8 cellular contexts compared by ENCODE assay signal in the genomic region with DNA sequence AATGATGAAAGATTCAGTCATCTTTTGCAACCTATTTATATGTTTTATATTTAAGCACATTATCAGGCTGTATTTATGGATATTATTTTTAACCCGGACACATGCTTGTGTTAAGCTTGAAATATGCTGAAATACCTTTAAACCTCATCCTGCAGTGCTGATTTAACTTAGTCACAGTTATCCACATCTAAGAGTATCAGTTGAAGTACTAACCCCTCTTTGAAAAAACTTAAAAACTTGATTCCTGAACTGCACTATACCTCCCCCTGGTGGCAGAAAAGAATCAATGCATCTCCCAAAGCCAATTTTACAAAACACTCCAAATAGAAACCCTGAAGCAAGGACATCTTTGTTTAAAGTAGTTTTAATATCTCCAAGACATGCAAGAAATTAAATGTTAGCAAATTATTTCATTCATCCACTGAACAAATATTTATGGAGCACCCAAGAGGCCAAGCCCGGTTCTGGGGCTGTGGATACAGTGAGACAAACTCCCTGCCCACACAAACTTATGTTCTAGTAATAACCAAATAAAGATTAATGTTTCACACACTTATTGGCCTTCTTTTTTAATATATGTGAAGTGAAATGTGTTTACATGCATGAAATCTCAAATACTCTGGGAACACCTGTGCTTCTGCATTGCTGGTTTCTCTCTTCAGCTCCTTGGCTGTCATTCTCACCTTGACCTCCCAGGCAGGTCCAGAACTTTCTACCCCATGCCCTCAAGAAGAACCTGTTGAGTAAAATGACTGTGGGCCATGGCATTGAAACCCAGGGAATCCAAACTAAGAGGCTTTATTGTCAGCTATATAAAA. TPM values are rescaled to one million over a fixed set of nuclear protein-coding genes. Genes with fewer than 3 reads are reported as not detected.
DNase-seq lines count a peak whose midpoint lies in the region; ATAC-seq and TF ChIP-seq lines count a peak whose summit lies in the region.

No MANE protein-coding gene starts in this region.

- peaks cover 26% of the 10 kb centered on the region for H3K4me1 ChIP-seq in iPS-20b (ENCODE audit: insufficient read depth, low read length)

- peaks cover 18% of the 10 kb centered on the region for H3K4me1 Mint-ChIP-seq in stimulated activated effector memory CD8-positive, alpha-beta T cell treated with anti-CD3 and anti-CD28 coated beads, Interleukin-12 subunit alpha, Interleukin-12 subunit beta, amount 100 ng/mL, for 72 hours

- POLR2A ChIA-PET in AG04449 (lab: Yijun Ruan, JAX) = no interaction called here
- POLR2A ChIA-PET in GM10248 (lab: Yijun Ruan, JAX) = no interaction called here

- H3K36me3 Mint-ChIP-seq in stimulated activated effector memory CD8-positive, alpha-beta T cell treated with anti-CD3 and anti-CD28 coated beads, Interleukin-12 subunit alpha, Interleukin-12 subunit beta, amount 100 ng/mL, for 72 hours = no peaks in the 10 kb centered on the region

- ATAC-seq in stimulated activated effector memory CD8-positive, alpha-beta T cell treated with anti-CD3 and anti-CD28 coated beads, Interleukin-12 subunit alpha, Interleukin-12 subunit beta, amount 100 ng/mL, for 72 hours = peak; percentile 69

- H3K9ac ChIP-seq in iPS-20b (ENCODE audit: low read depth, low read length) = peak overlapping the region; percentile 46; the same call in 1 of the 2 replicates

- H3K9me3 Mint-ChIP-seq in stimulated activated effector memory CD8-positive, alpha-beta T cell treated with anti-CD3 and anti-CD28 coated beads, Interleukin-12 subunit alpha, Interleukin-12 subunit beta, amount 100 ng/mL, for 72 hours = no peaks in the 10 kb centered on the region

- H3K27ac Mint-ChIP-seq in stimulated activated effector memory CD8-positive, alpha-beta T cell treated with anti-CD3 and anti-CD28 coated beads, Interleukin-12 subunit alpha, Interleukin-12 subunit beta, amount 100 ng/mL, for 72 hours = peak overlapping the region; percentile 53

- TF ChIP-seq CTCF in AG04449 (IDR thresholded peaks at IDR 0.05; ENCODE audit: insufficient read depth, low read length, missing control alignments) (peak; percentile 70), GM10248 (IDR thresholded peaks at IDR 0.05; ENCODE audit: control extremely low read depth, extremely low read depth, low read depth, missing control alignments) (peak; percentile 80)

- H3K27me3 ChIP-seq in iPS-20b (ENCODE audit: insufficient read depth, low read length) = no peaks in the 10 kb centered on the region; the same call in 1 of the 2 replicates

- no peak overlapping the region for H3K27ac ChIP-seq in iPS-20b (ENCODE audit: low read length)

- H3K9me3 ChIP-seq in iPS-20b (ENCODE audit: insufficient read depth, low read depth, low read length) = no peaks in the 10 kb centered on the region

- peak overlapping the region; percentile 44 for H3K4me3 Mint-ChIP-seq in stimulated activated effector memory CD8-positive, alpha-beta T cell treated with anti-CD3 and anti-CD28 coated beads, Interleukin-12 subunit alpha, Interleukin-12 subunit beta, amount 100 ng/mL, for 72 hours

- H3K36me3 ChIP-seq in iPS-20b (ENCODE audit: insufficient read depth, low read depth, low read length) = no peaks in the 10 kb centered on the region

- CTCF ChIA-PET in AG04449 (lab: Yijun Ruan, JAX) (interaction anchor here (0.6 to 5.1 kb wide), 50 partner anchors 8 to 407 kb away, joined by 3 to 46 read pairs (median 4); a partner anchor contains a TSS), GM10248 (lab: Yijun Ruan, JAX) (interaction anchor here (0.7 to 3.9 kb wide), 16 partner anchors 8 to 214 kb away, joined by 3 to 25 read pairs (median 4); no protein-coding TSS in a partner anchor)

- DNase-seq in AG04449 (ENCODE audit: low read depth, low spot score) = peak; percentile 60
- DNase-seq in GM10248 (ENCODE audit: extremely low spot score) = peak; percentile 53
- peak; percentile 28 for DNase-seq in NCI-H460 (ENCODE audit: extremely low read depth, low read depth)
- DNase-seq in astrocyte of the hippocampus (ENCODE audit: low read depth, low spot score) = peak; percentile 75
- DNase-seq in stimulated activated effector memory CD8-positive, alpha-beta T cell treated with anti-CD3 and anti-CD28 coated beads, Interleukin-12 subunit alpha, Interleukin-12 subunit beta, amount 100 ng/mL, for 72 hours (ENCODE audit: low spot score in 2 of 2) = no peak
- no peak for DNase-seq in cortex of kidney (lab: John Stamatoyannopoulos, UW)
- DNase-seq in activated CD8-positive, alpha-beta memory T cell treated with anti-CD3 and anti-CD28 coated beads, Interleukin-2, amount 50 U/mL, for 4 hours = no peak

- H3K4me3 ChIP-seq in AG04449 (ENCODE audit: low read depth, low read length) = no peak overlapping the region
- H3K4me3 ChIP-seq in iPS-20b (ENCODE audit: low read length) = peak overlapping the region; percentile 16

RNA-seq across cellular contexts. Expression of a gene that starts 44.0 kb away (rescaled TPM):
- total RNA-seq in NCI-H460 (2014; rRNA removed; shearing (Covaris generic)) = 9.6 and 10.8 TPM in 2 replicates
- 3.5 and 13.3 TPM in 2 replicates for polyA plus RNA-seq in NCI-H460 (2014; cell fraction: nucleus; rRNA removed)

Comparison
In these comparisons a context has a peak if more than half of its experiments do, and no peak if none do; other contexts are left out.
1. DNase-seq: peak in AG04449 (single experiment), GM10248 (single experiment), NCI-H460 (single experiment) and astrocyte of the hippocampus (single experiment); none in stimulated activated effector memory CD8-positive, alpha-beta T cell treated with anti-CD3 and anti-CD28 coated beads, Interleukin-12 subunit alpha, Interleukin-12 subunit beta, amount 100 ng/mL, for 72 hours (0 of 2), cortex of kidney (single experiment) and activated CD8-positive, alpha-beta memory T cell treated with anti-CD3 and anti-CD28 coated beads, Interleukin-2, amount 50 U/mL, for 4 hours (single experiment).